In genomic region chr4:184437988-184438774, GRCh38 we compare ENCODE assay signal across 10 cellular contexts. TPM values are rescaled to one million over a fixed set of nuclear protein-coding genes. Genes with fewer than 3 reads are reported as not detected.
DNase-seq lines count a peak whose midpoint lies in the region; ATAC-seq and TF ChIP-seq lines count a peak whose summit lies in the region.
"Had no signal": no experiment of that assay in that cellular context is flagged by ENCODE, and none has a peak within 500 bp of the region (broad histone marks: within the 10 kb centered on the region; RNA-seq: fewer than 3 reads in every experiment).

No MANE protein-coding gene starts in this region.

- peaks cover 9% of the 10 kb centered on the region for H3K36me3 Mint-ChIP-seq in activated naive CD8-positive, alpha-beta T cell treated with anti-CD3 and anti-CD28 coated beads, Interleukin-2, amount 10 ng/mL, durations not matched to agents 7 days and 5 days

- no peak overlapping the region for H3K4me3 Mint-ChIP-seq in activated naive CD8-positive, alpha-beta T cell treated with anti-CD3 and anti-CD28 coated beads, Interleukin-2, amount 10 ng/mL, durations not matched to agents 7 days and 5 days

- H3K4me1 Mint-ChIP-seq in activated naive CD8-positive, alpha-beta T cell treated with anti-CD3 and anti-CD28 coated beads, Interleukin-2, amount 10 ng/mL, durations not matched to agents 7 days and 5 days: peaks cover 46% of the 10 kb centered on the region

- peak overlapping the region; percentile 38 for H3K27ac Mint-ChIP-seq in activated naive CD8-positive, alpha-beta T cell treated with anti-CD3 and anti-CD28 coated beads, Interleukin-2, amount 10 ng/mL, durations not matched to agents 7 days and 5 days

- POLR2A ChIA-PET in activated naive CD8-positive, alpha-beta T cell treated with anti-CD3 and anti-CD28 coated beads, Interleukin-2, amount 10 ng/mL, durations not matched to agents 7 days and 5 days (lab: Charles Lee): no interaction called here

- H3K27ac ChIP-seq in spleen: peak overlapping the region in 7 of 8 donors; percentile 17 to 68 (median 38)

- DNase-seq in SIG-M5 treated with dmso at 0.1 percent for 504 hours (lab: John Stamatoyannopoulos, UW; ENCODE audit: unreplicated experiment) (peak; percentile 22), SIG-M5 (lab: John Stamatoyannopoulos, UW) (no peak), NCI-H187 treated with DMSO at 0.1 percent for 48 hours (lab: John Stamatoyannopoulos, UW) (peak; percentile 23), spleen (no peak), posterior vena cava (ENCODE audit: low spot score) (no peak), GF-D8 (lab: John Stamatoyannopoulos, UW) (no peak)
- no peak for DNase-seq in activated naive CD8-positive, alpha-beta T cell treated with anti-CD3 and anti-CD28 coated beads, Interleukin-2, amount 10 ng/mL, durations not matched to agents 7 days and 5 days
- DNase-seq: NCI-H1694 treated with DMSO at 0.1 percent for 48 hours had no signal

- H3K27me3 ChIP-seq in spleen (replicated peaks in 1 of 7): no peaks in the 10 kb centered on the region
- H3K27me3 ChIP-seq: adrenal gland had no signal

- no peaks in the 10 kb centered on the region for H3K9me3 ChIP-seq in spleen
- H3K9me3 ChIP-seq: adrenal gland had no signal

- 36 to 53% (median 40%) methylated on average over 12 of the region's 12 CpGs for WGBS in spleen, 5 donors

- no peak for TF ChIP-seq POLR2A in spleen (IDR thresholded peaks at IDR 0.05)

- peak in 1 of 11 experiments; percentile 10 for TF ChIP-seq CTCF in spleen (IDR thresholded peaks at IDR 0.05 in 8 of 11, conservative IDR thresholded peaks at IDR 0.05 in 3 of 11)

- no peaks in the 10 kb centered on the region for H3K9me3 Mint-ChIP-seq in activated naive CD8-positive, alpha-beta T cell treated with anti-CD3 and anti-CD28 coated beads, Interleukin-2, amount 10 ng/mL, durations not matched to agents 7 days and 5 days

- H3K27me3 Mint-ChIP-seq in activated naive CD8-positive, alpha-beta T cell treated with anti-CD3 and anti-CD28 coated beads, Interleukin-2, amount 10 ng/mL, durations not matched to agents 7 days and 5 days: no peaks in the 10 kb centered on the region

- intact Hi-C loops in spleen (cut with DNase I; ENCODE audit: low total_unique reads): no loop called here
- intact Hi-C loops in posterior vena cava (cut with DNase I): no loop called here

- ATAC-seq in activated naive CD8-positive, alpha-beta T cell treated with anti-CD3 and anti-CD28 coated beads, Interleukin-2, amount 10 ng/mL, durations not matched to agents 7 days and 5 days (ENCODE audit: low read depth): peak; percentile 33
- no peak for ATAC-seq in HG03097 (IDR thresholded peaks at IDR 0.05; ENCODE audit: low FRiP score, unreplicated experiment)

- peaks cover 32 to 100% (median 78%) of the 10 kb centered on the region in 6 donors for H3K4me1 ChIP-seq in spleen

- H3K36me3 ChIP-seq in spleen: peaks cover 0 to 16% (median 0%) of the 10 kb centered on the region in 6 donors
- H3K36me3 ChIP-seq: adrenal gland had no signal

- H3K4me3 ChIP-seq in spleen: no peak overlapping the region
- H3K4me3 ChIP-seq: adrenal gland had no signal

RNA-seq across cellular contexts. Expression of gene IRF2, which starts 36.2 kb away (rescaled TPM):
- total RNA-seq in activated naive CD8-positive, alpha-beta T cell treated with anti-CD3 and anti-CD28 coated beads, Interleukin-2, amount 10 ng/mL, durations not matched to agents 7 days and 5 days: 10 to 100 TPM; 72.0 to 73.2 TPM
- total RNA-seq in spleen (100 to 1,000 TPM in 1 of 7 donors, 10 to 100 TPM in 6; 83.2 to 101 (median 90.1) TPM), posterior vena cava (10 to 100 TPM; 25.1 to 29.4 TPM)
- polyA plus RNA-seq in spleen: 10 to 100 TPM; 27.1 to 44.5 (median 42.4) TPM

Comparison
In these comparisons a context has a peak if more than half of its experiments do, and no peak if none do; other contexts are left out.
1. DNase-seq: peak in SIG-M5 treated with dmso at 0.1 percent for 504 hours (single experiment) and NCI-H187 treated with DMSO at 0.1 percent for 48 hours (single experiment); none in SIG-M5 (single experiment), activated naive CD8-positive, alpha-beta T cell treated with anti-CD3 and anti-CD28 coated beads, Interleukin-2, amount 10 ng/mL, durations not matched to agents 7 days and 5 days (single experiment), spleen (single experiment), posterior vena cava (single experiment) and GF-D8 (single experiment).